Comparison of ENCODE assay signal across 1 cellular context in the genomic region with DNA sequence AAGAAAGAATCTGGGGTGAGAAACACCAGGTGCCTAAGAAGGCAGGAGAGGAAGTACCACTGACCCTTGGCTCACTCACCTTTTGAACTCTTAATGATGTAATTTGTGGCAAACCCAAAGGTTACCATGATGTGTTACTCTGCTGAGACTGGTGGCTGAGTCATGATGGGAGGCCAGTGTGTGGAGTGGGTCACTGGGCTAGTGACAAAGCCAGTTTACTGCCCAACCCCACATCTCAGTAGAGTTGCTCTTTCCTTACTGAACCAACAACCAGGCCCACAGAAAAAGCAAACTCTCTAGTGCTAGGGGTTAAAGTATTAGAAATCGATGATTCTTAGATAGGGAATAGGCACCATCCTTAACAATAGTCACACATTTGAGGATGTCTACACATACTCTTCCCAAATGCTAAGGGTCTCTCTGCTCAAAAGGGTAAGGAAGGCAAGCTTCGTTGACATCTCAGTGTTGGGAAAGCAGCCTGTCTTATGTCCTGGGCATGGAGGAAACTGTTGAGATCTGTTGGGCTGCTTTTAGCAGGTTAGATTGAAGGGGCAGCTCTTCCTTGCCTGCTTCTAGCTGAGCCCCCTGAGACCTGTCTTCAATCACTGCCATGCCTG.
A peak's percentile ranks its signal among the peaks of the same experiment; 100 is the strongest.
TF ChIP-seq lines count a peak whose summit lies in the region.

No MANE protein-coding gene starts in this region.

TF ChIP-seq in K562, 482 proteins besides CTCF, POLR2A, EP300 and RAD21:
- no peak for TF ChIP-seq HLTF (IDR thresholded peaks at IDR 0.05)
- peak; percentile 39; the same call in 1 of the 2 replicates for TF ChIP-seq SPI1 (IDR thresholded peaks at IDR 0.05; ENCODE audit: borderline replicate concordance, low read depth, low read length)
- peak; percentile 66; the same call in 1 of the 2 replicates for TF ChIP-seq JUND (IDR thresholded peaks at IDR 0.05; ENCODE audit: borderline replicate concordance, low read depth, low read length)
- TF ChIP-seq JUND (tag; IDR thresholded peaks at IDR 0.05; ENCODE audit: borderline replicate concordance, low read depth, low read length): no peak
- no peak for TF ChIP-seq SRSF9 (IDR thresholded peaks at IDR 0.05; ENCODE audit: borderline replicate concordance, low read depth, low read length)
- no peak for TF ChIP-seq NR2C2 (CRISPR knock-in tag; IDR thresholded peaks at IDR 0.05)
- peak; percentile 91; the same call in 1 of the 2 replicates for TF ChIP-seq NR2C2 (tag; IDR thresholded peaks at IDR 0.05)
- TF ChIP-seq XRCC3 (IDR thresholded peaks at IDR 0.05): no peak
- no peak for TF ChIP-seq SMC3 (conservative IDR thresholded peaks at IDR 0.05; ENCODE audit: insufficient read depth, low read depth, low read length)
- no peak for TF ChIP-seq FOXJ2 (tag; IDR thresholded peaks at IDR 0.05)
- peak; percentile 44; the same call in 1 of the 2 replicates for TF ChIP-seq NR2C1 (IDR thresholded peaks at IDR 0.05)
- peak; percentile 72 for TF ChIP-seq NR2C1 (tag; IDR thresholded peaks at IDR 0.05)
- TF ChIP-seq, protein P1, sequence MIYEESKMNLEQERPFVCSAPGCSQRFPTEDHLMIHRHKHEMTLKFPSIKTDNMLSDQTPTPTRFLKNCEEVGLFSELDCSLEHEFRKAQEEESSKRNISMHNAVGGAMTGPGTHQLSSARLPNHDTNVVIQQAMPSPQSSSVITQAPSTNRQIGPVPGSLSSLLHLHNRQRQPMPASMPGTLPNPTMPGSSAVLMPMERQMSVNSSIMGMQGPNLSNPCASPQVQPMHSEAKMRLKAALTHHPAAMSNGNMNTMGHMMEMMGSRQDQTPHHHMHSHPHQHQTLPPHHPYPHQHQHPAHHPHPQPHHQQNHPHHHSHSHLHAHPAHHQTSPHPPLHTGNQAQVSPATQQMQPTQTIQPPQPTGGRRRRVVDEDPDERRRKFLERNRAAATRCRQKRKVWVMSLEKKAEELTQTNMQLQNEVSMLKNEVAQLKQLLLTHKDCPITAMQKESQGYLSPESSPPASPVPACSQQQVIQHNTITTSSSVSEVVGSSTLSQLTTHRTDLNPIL (CRISPR knock-in tag; IDR thresholded peaks at IDR 0.05): no peak
- TF ChIP-seq TRIM24 (IDR thresholded peaks at IDR 0.05): peak; percentile 38 to 64; a peak in 2 of 4 replicates
- TF ChIP-seq, protein P2, sequence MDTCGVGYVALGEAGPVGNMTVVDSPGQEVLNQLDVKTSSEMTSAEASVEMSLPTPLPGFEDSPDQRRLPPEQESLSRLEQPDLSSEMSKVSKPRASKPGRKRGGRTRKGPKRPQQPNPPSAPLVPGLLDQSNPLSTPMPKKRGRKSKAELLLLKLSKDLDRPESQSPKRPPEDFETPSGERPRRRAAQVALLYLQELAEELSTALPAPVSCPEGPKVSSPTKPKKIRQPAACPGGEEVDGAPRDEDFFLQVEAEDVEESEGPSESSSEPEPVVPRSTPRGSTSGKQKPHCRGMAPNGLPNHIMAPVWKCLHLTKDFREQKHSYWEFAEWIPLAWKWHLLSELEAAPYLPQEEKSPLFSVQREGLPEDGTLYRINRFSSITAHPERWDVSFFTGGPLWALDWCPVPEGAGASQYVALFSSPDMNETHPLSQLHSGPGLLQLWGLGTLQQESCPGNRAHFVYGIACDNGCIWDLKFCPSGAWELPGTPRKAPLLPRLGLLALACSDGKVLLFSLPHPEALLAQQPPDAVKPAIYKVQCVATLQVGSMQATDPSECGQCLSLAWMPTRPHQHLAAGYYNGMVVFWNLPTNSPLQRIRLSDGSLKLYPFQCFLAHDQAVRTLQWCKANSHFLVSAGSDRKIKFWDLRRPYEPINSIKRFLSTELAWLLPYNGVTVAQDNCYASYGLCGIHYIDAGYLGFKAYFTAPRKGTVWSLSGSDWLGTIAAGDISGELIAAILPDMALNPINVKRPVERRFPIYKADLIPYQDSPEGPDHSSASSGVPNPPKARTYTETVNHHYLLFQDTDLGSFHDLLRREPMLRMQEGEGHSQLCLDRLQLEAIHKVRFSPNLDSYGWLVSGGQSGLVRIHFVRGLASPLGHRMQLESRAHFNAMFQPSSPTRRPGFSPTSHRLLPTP (IDR thresholded peaks at IDR 0.05; ENCODE audit: borderline replicate concordance, extremely low read depth, insufficient read length): no peak
- no peak for TF ChIP-seq PHF8 (IDR thresholded peaks at IDR 0.05; ENCODE audit: borderline replicate concordance, low read length)
- no peak for TF ChIP-seq PTRF (tag; IDR thresholded peaks at IDR 0.05)
- no peak for TF ChIP-seq ZNF766 (CRISPR knock-in tag; conservative IDR thresholded peaks at IDR 0.05)
- TF ChIP-seq, protein P3, sequence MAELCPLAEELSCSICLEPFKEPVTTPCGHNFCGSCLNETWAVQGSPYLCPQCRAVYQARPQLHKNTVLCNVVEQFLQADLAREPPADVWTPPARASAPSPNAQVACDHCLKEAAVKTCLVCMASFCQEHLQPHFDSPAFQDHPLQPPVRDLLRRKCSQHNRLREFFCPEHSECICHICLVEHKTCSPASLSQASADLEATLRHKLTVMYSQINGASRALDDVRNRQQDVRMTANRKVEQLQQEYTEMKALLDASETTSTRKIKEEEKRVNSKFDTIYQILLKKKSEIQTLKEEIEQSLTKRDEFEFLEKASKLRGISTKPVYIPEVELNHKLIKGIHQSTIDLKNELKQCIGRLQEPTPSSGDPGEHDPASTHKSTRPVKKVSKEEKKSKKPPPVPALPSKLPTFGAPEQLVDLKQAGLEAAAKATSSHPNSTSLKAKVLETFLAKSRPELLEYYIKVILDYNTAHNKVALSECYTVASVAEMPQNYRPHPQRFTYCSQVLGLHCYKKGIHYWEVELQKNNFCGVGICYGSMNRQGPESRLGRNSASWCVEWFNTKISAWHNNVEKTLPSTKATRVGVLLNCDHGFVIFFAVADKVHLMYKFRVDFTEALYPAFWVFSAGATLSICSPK (IDR thresholded peaks at IDR 0.05; ENCODE audit: borderline replicate concordance): no peak
- TF ChIP-seq HNRNPK (IDR thresholded peaks at IDR 0.05; ENCODE audit: low read depth, low read length, poor library complexity, severe bottlenecking): no peak
- TF ChIP-seq ZNF584 (CRISPR knock-in tag; IDR thresholded peaks at IDR 0.05; ENCODE audit: low read depth): peak; percentile 63
- no peak for TF ChIP-seq ZNF717 (CRISPR knock-in tag; IDR thresholded peaks at IDR 0.05)
- TF ChIP-seq CEBPG (CRISPR knock-in tag; IDR thresholded peaks at IDR 0.05): no peak; the same call in 1 of the 2 replicates
- peak; percentile 14 to 89; a peak in 2 of 4 replicates for TF ChIP-seq CEBPG (tag; conservative IDR thresholded peaks at IDR 0.05 in 1 of 2, IDR thresholded peaks at IDR 0.05 in 1 of 2)
- TF ChIP-seq PML (IDR thresholded peaks at IDR 0.05; ENCODE audit: low read length): no peak
- TF ChIP-seq, protein P4, sequence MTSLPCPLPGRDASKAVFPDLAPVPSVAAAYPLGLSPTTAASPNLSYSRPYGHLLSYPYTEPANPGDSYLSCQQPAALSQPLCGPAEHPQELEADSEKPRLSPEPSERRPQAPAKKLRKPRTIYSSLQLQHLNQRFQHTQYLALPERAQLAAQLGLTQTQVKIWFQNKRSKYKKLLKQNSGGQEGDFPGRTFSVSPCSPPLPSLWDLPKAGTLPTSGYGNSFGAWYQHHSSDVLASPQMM (CRISPR knock-in tag; IDR thresholded peaks at IDR 0.05): no peak
- peak; percentile 56; the same call in 1 of the 2 replicates for TF ChIP-seq ZNF175 (CRISPR knock-in tag; IDR thresholded peaks at IDR 0.05; ENCODE audit: low read depth)
- peak; percentile 21; the same call in 1 of the 2 replicates for TF ChIP-seq NFE2 (IDR thresholded peaks at IDR 0.05; ENCODE audit: low read depth)
- no peak for TF ChIP-seq NFYB (IDR thresholded peaks at IDR 0.05; ENCODE audit: extremely low read depth, insufficient read length)
- TF ChIP-seq, protein P5, sequence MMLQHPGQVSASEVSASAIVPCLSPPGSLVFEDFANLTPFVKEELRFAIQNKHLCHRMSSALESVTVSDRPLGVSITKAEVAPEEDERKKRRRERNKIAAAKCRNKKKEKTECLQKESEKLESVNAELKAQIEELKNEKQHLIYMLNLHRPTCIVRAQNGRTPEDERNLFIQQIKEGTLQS (IDR thresholded peaks at IDR 0.05): peak; percentile 73; the same call in 1 of the 2 replicates
- TF ChIP-seq, protein P5 (CRISPR knock-in tag; conservative IDR thresholded peaks at IDR 0.05): no peak
- peak; percentile 51; the same call in 1 of the 2 replicates for TF ChIP-seq ATF7 (IDR thresholded peaks at IDR 0.05)
- TF ChIP-seq ZNF589 (CRISPR knock-in tag; IDR thresholded peaks at IDR 0.05; ENCODE audit: low read depth): peak; percentile 65; the same call in 1 of the 2 replicates
- TF ChIP-seq FOSL1 (tag; conservative IDR thresholded peaks at IDR 0.05): peak; percentile 66
- TF ChIP-seq ARID2 (IDR thresholded peaks at IDR 0.05): no peak
- TF ChIP-seq ARID1B (IDR thresholded peaks at IDR 0.05): 0 out of 2 replicates have a peak, but pooled peaks have one; percentile 9
- peak; percentile 79; the same call in 1 of the 2 replicates for TF ChIP-seq BACH1 (tag; IDR thresholded peaks at IDR 0.05)
- TF ChIP-seq JUN (IDR thresholded peaks at IDR 0.05; ENCODE audit: borderline replicate concordance, low read depth, low read length): peak; percentile 58; the same call in 1 of the 2 replicates
- no peak for TF ChIP-seq JUN (CRISPR knock-in tag; IDR thresholded peaks at IDR 0.05; ENCODE audit: borderline replicate concordance)
